26 cellular contexts compared by ENCODE assay signal in the genomic region with DNA sequence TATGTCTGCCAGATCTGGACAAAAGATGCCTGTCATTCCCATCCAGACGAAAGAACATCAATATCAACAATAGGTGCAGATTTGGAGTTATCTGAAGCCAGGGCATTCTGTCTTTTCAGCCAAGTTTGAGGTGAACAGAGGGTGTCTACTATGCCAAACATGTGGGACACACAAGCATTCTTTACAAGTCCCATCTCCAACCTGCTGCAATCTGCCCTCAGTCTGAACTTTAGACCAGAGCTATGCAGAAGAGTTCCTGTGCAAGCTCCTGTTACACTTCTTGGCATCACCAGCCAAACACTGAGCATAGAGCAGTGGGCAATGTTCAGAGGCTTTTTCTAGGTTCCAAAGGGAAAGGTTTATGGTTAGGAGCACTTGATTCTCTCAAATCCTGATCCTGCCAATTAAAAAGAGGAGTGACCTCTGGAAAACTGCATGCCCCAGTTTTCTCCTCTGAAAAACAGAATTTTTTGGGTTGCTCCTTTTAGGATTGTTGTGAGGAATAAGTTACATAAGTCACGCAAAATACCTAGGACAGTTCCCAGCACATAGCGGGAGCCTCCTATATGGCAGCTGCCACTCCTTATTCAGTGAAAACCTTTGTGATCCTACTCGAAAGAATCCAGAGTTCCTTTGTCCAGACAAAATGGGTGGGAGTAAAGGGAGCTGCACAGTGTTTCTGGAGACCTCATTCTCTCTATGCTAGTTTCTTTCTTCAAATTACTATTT.
DNase-seq lines count a peak whose midpoint lies in the region; ATAC-seq, FAIRE-seq and TF ChIP-seq lines count a peak whose summit lies in the region.
"Had no signal": no experiment of that assay in that cellular context is flagged by ENCODE, and none has a peak within 500 bp of the region (broad histone marks: within the 10 kb centered on the region; RNA-seq: fewer than 3 reads in every experiment).

No MANE protein-coding gene starts in this region.

- DNase-seq in HuH-7 (ENCODE audit: low spot score) (peak; percentile 4), astrocyte of the cerebellum (ENCODE audit: low read depth) (peak; percentile 51), fibroblast of the aortic adventitia (ENCODE audit: low read depth) (peak; percentile 39), retina (peak; percentile 6), KBM-7 (no peak), urothelium cell line (ENCODE audit: low spot score) (no peak), NCI-H526 treated with DMSO at 0.1 percent for 48 hours (lab: John Stamatoyannopoulos, UW) (no peak)
- DNase-seq: activated B cell treated with CpG ODN at 0.5 μM for 24 hours; activated CD4-positive, alpha-beta T cell treated with anti-CD3 and anti-CD28 coated beads, Interleukin-2, amount 50 U/mL, for 1 hour; activated effector memory CD4-positive, alpha-beta T cell treated with anti-CD3 and anti-CD28 coated beads, Interleukin-2, amount 50 U/mL, for 16 hours; activated T-cell treated with anti-CD3 and anti-CD28 coated beads, Interleukin-2, amount 50 U/mL, for 24 hours; aorta; DMS79 treated with DMSO at 0.1 percent for 48 hours; dorsolateral prefrontal cortex; GF-D8; left lung; NCI-H1105; NCI-H187; NCI-H2171; NCI-H510A treated with DMSO at 0.1 percent for 48 hours; NK-92 treated with Interleukin-12 subunit alpha and Interleukin-12 subunit beta, amount 100 ng/mL, for 24 hours; stimulated activated CD4-positive, alpha-beta T cell treated with anti-CD3 and anti-CD28 coated beads, Interleukin-15, amount 100 ng/mL, for 24 hours; trophoblast cell had no signal

- H3K4me3 ChIP-seq in astrocyte of the cerebellum (ENCODE audit: low read depth, low read length) (no peak overlapping the region), fibroblast of the aortic adventitia (ENCODE audit: low read depth, low read length) (no peak overlapping the region)
- H3K4me3 ChIP-seq: dorsolateral prefrontal cortex, left lung had no signal

- no peak for FAIRE-seq in urothelium cell line (lab: Jason Lieb, UNC)
- FAIRE-seq: islet of Langerhans had no signal

- in situ Hi-C loops in astrocyte of the cerebellum (cut with HindIII; ENCODE audit: low sequenced_read_pairs): no loop called here
- in situ Hi-C loops in KBM-7 (cut with MboI; ENCODE audit: low pct_unique_long_range_greater_than_20kb, low sequenced_read_pairs): no loop called here

- TF ChIP-seq CTCF in astrocyte of the cerebellum (IDR thresholded peaks at IDR 0.05; ENCODE audit: low read depth, low read length, missing control alignments) (no peak), fibroblast of the aortic adventitia (IDR thresholded peaks at IDR 0.05; ENCODE audit: insufficient read depth, low read length) (no peak)

- ATAC-seq in HG02973 (IDR thresholded peaks at IDR 0.05; ENCODE audit: unreplicated experiment): no peak
- ATAC-seq: left lung; stimulated activated memory B cell treated with anti-CD40 and anti-IgM and Interleukin-4, amounts not matched to agents 10 μg/mL and 1 μg/mL and 100 μg/mL, for 72 hours had no signal

Comparison
In these comparisons a context has a peak if more than half of its experiments do, and no peak if none do; other contexts are left out.
1. DNase-seq: peak in HuH-7 (single experiment), astrocyte of the cerebellum (single experiment), fibroblast of the aortic adventitia (single experiment) and retina (single experiment); none in KBM-7 (single experiment), urothelium cell line (single experiment) and NCI-H526 treated with DMSO at 0.1 percent for 48 hours (single experiment).